Comparison of ENCODE assay signal across 1 cellular context in genomic region chr5:8633706-8634105, GRCh38.
TF ChIP-seq lines count a peak whose summit lies in the region.

No MANE protein-coding gene starts in this region.

TF ChIP-seq in HepG2, 621 proteins besides CTCF, POLR2A, EP300 and RAD21 (continued from another document):
- TF ChIP-seq ZNF687 (CRISPR knock-in tag; IDR thresholded peaks at IDR 0.05): no peak
- no peak for TF ChIP-seq DZIP1 (CRISPR knock-in tag; IDR thresholded peaks at IDR 0.05)
- TF ChIP-seq IKZF1 (IDR thresholded peaks at IDR 0.05): no peak
- TF ChIP-seq STAT6 (CRISPR knock-in tag; IDR thresholded peaks at IDR 0.05; ENCODE audit: borderline replicate concordance): no peak
- no peak for TF ChIP-seq ETV6 (CRISPR knock-in tag; conservative IDR thresholded peaks at IDR 0.05)
- TF ChIP-seq ZNF660 (CRISPR knock-in tag; IDR thresholded peaks at IDR 0.05; ENCODE audit: borderline replicate concordance, low read depth): no peak
